In genomic region chr12:7110661-7111060, GRCh38 we compare ENCODE assay signal across 24 cellular contexts. TPM values are rescaled to one million over a fixed set of nuclear protein-coding genes. Genes with fewer than 3 reads are reported as not detected.
DNase-seq lines count a peak whose midpoint lies in the region; ATAC-seq and TF ChIP-seq lines count a peak whose summit lies in the region.
"Had no signal": no experiment of that assay in that cellular context is flagged by ENCODE, and none has a peak within 500 bp of the region (broad histone marks: within the 10 kb centered on the region; RNA-seq: fewer than 3 reads in every experiment).

No MANE protein-coding gene starts in this region.

- no peaks in the 10 kb centered on the region for H3K27me3 Mint-ChIP-seq in CD4-positive, CD25-positive, alpha-beta regulatory T cell
- no peaks in the 10 kb centered on the region for H3K27me3 Mint-ChIP-seq in activated T-helper 17 cell treated with anti-CD3 and anti-CD28 coated beads, Interleukin-2, amount 50 U/mL, for 72 hours
- no peaks in the 10 kb centered on the region for H3K27me3 Mint-ChIP-seq in CD8-positive, alpha-beta T cell (ENCODE audit: low read depth)
- H3K27me3 Mint-ChIP-seq in effector memory CD8-positive, alpha-beta T cell = no peaks in the 10 kb centered on the region

- DNase-seq in CD4-positive, CD25-positive, alpha-beta regulatory T cell = no peak
- DNase-seq in left lung (peak; percentile 28 to 44), suprapubic skin (ENCODE audit: low spot score in 2 of 2) (peak; percentile 45 to 47), OCI-M2 (lab: John Stamatoyannopoulos, UW; ENCODE audit: unreplicated experiment) (no peak)
- no peak for DNase-seq in CD8-positive, alpha-beta T cell
- no peak for DNase-seq in effector memory CD8-positive, alpha-beta T cell
- DNase-seq: COR-L47, DMS79, MV-4-11, NCI-H1694, NCI-H2081, NCI-H2171, NCI-H345, NCI-H524 treated with DMSO at 0.1 percent for 48 hours, PC-3, SHP77 had no signal

- WGBS in suprapubic skin = 97% methylated on average over 5 of the region's 5 CpGs

- TF ChIP-seq CTCF in left lung (IDR thresholded peaks at IDR 0.05) (no peak), suprapubic skin (IDR thresholded peaks at IDR 0.05) (no peak)
- no peak for TF ChIP-seq CTCF in CD8-positive, alpha-beta T cell (IDR thresholded peaks at IDR 0.05)

- peak overlapping the region in 1 of 4 donors; percentile 69 for H3K4me3 Mint-ChIP-seq in CD4-positive, CD25-positive, alpha-beta regulatory T cell
- H3K4me3 Mint-ChIP-seq in activated T-helper 17 cell treated with anti-CD3 and anti-CD28 coated beads, Interleukin-2, amount 50 U/mL, for 72 hours = peak overlapping the region; percentile 97
- H3K4me3 Mint-ChIP-seq in CD8-positive, alpha-beta T cell = no peak overlapping the region
- no peak overlapping the region for H3K4me3 Mint-ChIP-seq in effector memory CD8-positive, alpha-beta T cell

- no peak overlapping the region for H3K4me3 ChIP-seq in CD4-positive, CD25-positive, alpha-beta regulatory T cell (ENCODE audit: low read depth, low read length)
- H3K4me3 ChIP-seq in left lung (no peak overlapping the region), suprapubic skin (no peak overlapping the region)
- no peak overlapping the region for H3K4me3 ChIP-seq in CD8-positive, alpha-beta T cell (ENCODE audit: low read depth, low read length)
- H3K4me3 ChIP-seq: SK-N-MC had no signal

- POLR2A ChIA-PET in CD8-positive, alpha-beta T cell (lab: Charles Lee) = interaction anchor here (0.9 kb wide), 1 partner anchor 166 kb away, joined by 4 read pairs; the partner anchor contains the start of genes C12orf57 and RNU7-1

- no peak for ATAC-seq in CD4-positive, CD25-positive, alpha-beta regulatory T cell (ENCODE audit: low read depth in 2 of 2)
- ATAC-seq in activated T-helper 17 cell treated with anti-CD3 and anti-CD28 coated beads, Interleukin-2, amount 50 U/mL, for 72 hours (replicated peaks) = no peak
- ATAC-seq in left lung (no peak), HG02938 (IDR thresholded peaks at IDR 0.05; ENCODE audit: unreplicated experiment) (no peak)
- ATAC-seq in CD8-positive, alpha-beta T cell = no peak
- ATAC-seq in effector memory CD8-positive, alpha-beta T cell (replicated peaks) = no peak
- ATAC-seq: PC-3 had no signal

- H3K27ac ChIP-seq in CD4-positive, CD25-positive, alpha-beta regulatory T cell (ENCODE audit: insufficient read depth, low read length, poor library complexity, severe bottlenecking) = no peak overlapping the region
- H3K27ac ChIP-seq in left lung = no peak overlapping the region
- no peak overlapping the region for H3K27ac ChIP-seq in suprapubic skin
- no peak overlapping the region for H3K27ac ChIP-seq in CD8-positive, alpha-beta T cell (ENCODE audit: low read depth, low read length)
- H3K27ac ChIP-seq: HL-60, KMS-11, SK-N-MC had no signal

- H3K27ac Mint-ChIP-seq in CD4-positive, CD25-positive, alpha-beta regulatory T cell = peak overlapping the region in 2 of 3 donors; percentile 25 to 92
- H3K27ac Mint-ChIP-seq in activated T-helper 17 cell treated with anti-CD3 and anti-CD28 coated beads, Interleukin-2, amount 50 U/mL, for 72 hours = no peak overlapping the region
- H3K27ac Mint-ChIP-seq in CD8-positive, alpha-beta T cell = no peak overlapping the region
- no peak overlapping the region for H3K27ac Mint-ChIP-seq in effector memory CD8-positive, alpha-beta T cell

- no peak for TF ChIP-seq POLR2A in suprapubic skin (IDR thresholded peaks at IDR 0.05)

- peaks cover 12% of the 10 kb centered on the region for H3K36me3 Mint-ChIP-seq in CD4-positive, CD25-positive, alpha-beta regulatory T cell
- H3K36me3 Mint-ChIP-seq in activated T-helper 17 cell treated with anti-CD3 and anti-CD28 coated beads, Interleukin-2, amount 50 U/mL, for 72 hours (ENCODE audit: low read depth) = peaks cover 65% of the 10 kb centered on the region
- H3K36me3 Mint-ChIP-seq in CD8-positive, alpha-beta T cell = peaks cover 23% of the 10 kb centered on the region
- H3K36me3 Mint-ChIP-seq in effector memory CD8-positive, alpha-beta T cell (ENCODE audit: insufficient read depth) = peaks cover 15% of the 10 kb centered on the region

- H3K9me3 Mint-ChIP-seq in CD4-positive, CD25-positive, alpha-beta regulatory T cell = peaks cover 0 to 10% (median 2%) of the 10 kb centered on the region in 7 donors
- H3K9me3 Mint-ChIP-seq in activated T-helper 17 cell treated with anti-CD3 and anti-CD28 coated beads, Interleukin-2, amount 50 U/mL, for 72 hours = peaks cover 7% of the 10 kb centered on the region
- H3K9me3 Mint-ChIP-seq in CD8-positive, alpha-beta T cell = peaks cover 9% of the 10 kb centered on the region
- peaks cover 2 to 7% of the 10 kb centered on the region in 2 donors for H3K9me3 Mint-ChIP-seq in effector memory CD8-positive, alpha-beta T cell

- no peak for TF ChIP-seq EP300 in suprapubic skin (IDR thresholded peaks at IDR 0.05)

- H3K4me1 Mint-ChIP-seq in CD4-positive, CD25-positive, alpha-beta regulatory T cell = peaks cover 23 to 63% (median 36%) of the 10 kb centered on the region in 4 donors
- peaks cover 17% of the 10 kb centered on the region for H3K4me1 Mint-ChIP-seq in activated T-helper 17 cell treated with anti-CD3 and anti-CD28 coated beads, Interleukin-2, amount 50 U/mL, for 72 hours
- H3K4me1 Mint-ChIP-seq in CD8-positive, alpha-beta T cell (ENCODE audit: low read depth) = peaks cover 36% of the 10 kb centered on the region
- H3K4me1 Mint-ChIP-seq in effector memory CD8-positive, alpha-beta T cell (ENCODE audit: low read depth in 2 of 2) = peaks cover 39 to 41% of the 10 kb centered on the region in 2 donors

- intact Hi-C loops in left lung (cut with DNase I) = loop anchor here in 1 of 2 donors (10.0 kb wide), 1 partner anchor 156 kb away; the partner anchor contains the start of gene PTPN6
- intact Hi-C loops in CD8-positive, alpha-beta T cell (cut with DNase I, micrococcal nuclease) = no loop called here

- peaks cover 21% of the 10 kb centered on the region for H3K4me1 ChIP-seq in CD4-positive, CD25-positive, alpha-beta regulatory T cell (ENCODE audit: control insufficient read depth, insufficient read depth, low read length, poor library complexity, severe bottlenecking)
- H3K4me1 ChIP-seq in left lung (peaks cover 12 to 62% of the 10 kb centered on the region in 2 donors), suprapubic skin (peaks cover 38% of the 10 kb centered on the region)
- peaks cover 16% of the 10 kb centered on the region for H3K4me1 ChIP-seq in CD8-positive, alpha-beta T cell (ENCODE audit: insufficient read depth, low read length)

- CTCF ChIA-PET in CD8-positive, alpha-beta T cell (lab: Charles Lee) = interaction anchor here (0.8 to 4.4 kb wide), 13 partner anchors 9 to 286 kb away, joined by 3 to 38 read pairs (median 4); partner anchors contain the start of genes C12orf57 and RNU7-1

- H3K36me3 ChIP-seq in CD4-positive, CD25-positive, alpha-beta regulatory T cell (ENCODE audit: control insufficient read depth, insufficient read depth, low read length) = peaks cover 17% of the 10 kb centered on the region
- peaks cover 0 to 5% of the 10 kb centered on the region in 2 donors for H3K36me3 ChIP-seq in left lung
- peaks cover 7% of the 10 kb centered on the region for H3K36me3 ChIP-seq in suprapubic skin
- H3K36me3 ChIP-seq in CD8-positive, alpha-beta T cell (ENCODE audit: insufficient read depth, low read length) = peaks cover 5% of the 10 kb centered on the region

- no peaks in the 10 kb centered on the region for H3K27me3 ChIP-seq in CD4-positive, CD25-positive, alpha-beta regulatory T cell (ENCODE audit: control insufficient read depth, insufficient read depth, low read length)
- H3K27me3 ChIP-seq in left lung = no peaks in the 10 kb centered on the region
- no peaks in the 10 kb centered on the region for H3K27me3 ChIP-seq in suprapubic skin
- no peaks in the 10 kb centered on the region for H3K27me3 ChIP-seq in CD8-positive, alpha-beta T cell (ENCODE audit: insufficient read depth, low read length)

- peaks cover 7 to 8% of the 10 kb centered on the region in 2 experiments for H3K9me3 ChIP-seq in CD4-positive, CD25-positive, alpha-beta regulatory T cell (ENCODE audit: control insufficient read depth in 2 of 2, low read length in 2 of 2)
- H3K9me3 ChIP-seq in left lung (no peaks in the 10 kb centered on the region), suprapubic skin (no peaks in the 10 kb centered on the region)
- no peaks in the 10 kb centered on the region for H3K9me3 ChIP-seq in CD8-positive, alpha-beta T cell (ENCODE audit: low read length)

RNA-seq across cellular contexts. Expression of gene C1RL, which starts 1.6 kb away (rescaled TPM):
- total RNA-seq in CD4-positive, CD25-positive, alpha-beta regulatory T cell = 21.0 TPM
- 10 to 100 TPM in 1 of 4 donors, 1 to 10 TPM in 3; 6.0 to 10.8 (median 7.8) TPM for polyA plus RNA-seq in CD4-positive, CD25-positive, alpha-beta regulatory T cell
- total RNA-seq in activated T-helper 17 cell treated with anti-CD3 and anti-CD28 coated beads, Interleukin-2, amount 50 U/mL, for 72 hours = 10 to 100 TPM; 14.0 to 30.6 TPM
- total RNA-seq in left lung = 10 to 100 TPM; 65.9 to 72.7 TPM
- 10 to 100 TPM; 28.5 to 50.8 (median 34.7) TPM for total RNA-seq in suprapubic skin
- 1 to 10 TPM; 8.0 to 9.0 TPM for total RNA-seq in CD8-positive, alpha-beta T cell

RNA-seq across cellular contexts. Expression of gene RBP5, which starts 18.0 kb away (rescaled TPM):
- total RNA-seq in CD4-positive, CD25-positive, alpha-beta regulatory T cell = not detected
- polyA plus RNA-seq in CD4-positive, CD25-positive, alpha-beta regulatory T cell = not detected
- not detected for total RNA-seq in activated T-helper 17 cell treated with anti-CD3 and anti-CD28 coated beads, Interleukin-2, amount 50 U/mL, for 72 hours
- 1 to 10 TPM; 1.2 to 2.3 TPM for total RNA-seq in left lung
- 1 to 10 TPM in 1 of 4 donors, under 1 TPM in 1, not detected in 2; 0.98 to 2.1 TPM for total RNA-seq in suprapubic skin
- not detected for total RNA-seq in CD8-positive, alpha-beta T cell
- total RNA-seq: A172, M059J, PC-3, RPMI7951 had no signal

RNA-seq across cellular contexts. Expression of gene C1R, which starts 18.4 kb away (rescaled TPM):
- 4.6 TPM for total RNA-seq in CD4-positive, CD25-positive, alpha-beta regulatory T cell
- polyA plus RNA-seq in CD4-positive, CD25-positive, alpha-beta regulatory T cell = 1 to 10 TPM; 1.4 to 3.2 (median 2.1) TPM
- 1 to 10 TPM; 3.2 to 3.3 TPM for total RNA-seq in activated T-helper 17 cell treated with anti-CD3 and anti-CD28 coated beads, Interleukin-2, amount 50 U/mL, for 72 hours
- total RNA-seq in left lung (100 to 1,000 TPM; 403 to 693 TPM), suprapubic skin (100 to 1,000 TPM in 2 of 4 donors, 10 to 100 TPM in 2; 70.2 to 166 (median 95.4) TPM)
- total RNA-seq in CD8-positive, alpha-beta T cell = 1 to 10 TPM; 3.8 TPM

RNA-seq across cellular contexts. Expression of gene CLSTN3, which starts 19.5 kb away (rescaled TPM):
- 64.9 TPM for total RNA-seq in CD4-positive, CD25-positive, alpha-beta regulatory T cell
- polyA plus RNA-seq in CD4-positive, CD25-positive, alpha-beta regulatory T cell = 1 to 10 TPM; 2.2 to 4.1 (median 3.6) TPM
- total RNA-seq in activated T-helper 17 cell treated with anti-CD3 and anti-CD28 coated beads, Interleukin-2, amount 50 U/mL, for 72 hours = 10 to 100 TPM; 51.8 to 61.9 TPM
- total RNA-seq in left lung (10 to 100 TPM; 30.3 to 45.8 TPM), suprapubic skin (10 to 100 TPM; 29.9 to 69.8 (median 39.1) TPM)
- total RNA-seq in CD8-positive, alpha-beta T cell = 10 to 100 TPM; 23.1 to 24.0 TPM

RNA-seq across cellular contexts. Expression of gene C1S, which starts 50.1 kb away (rescaled TPM):
- total RNA-seq in CD4-positive, CD25-positive, alpha-beta regulatory T cell = 5.7 TPM
- not detected for polyA plus RNA-seq in CD4-positive, CD25-positive, alpha-beta regulatory T cell
- total RNA-seq in activated T-helper 17 cell treated with anti-CD3 and anti-CD28 coated beads, Interleukin-2, amount 50 U/mL, for 72 hours = 10 to 100 TPM in 1 of 2 donors, 1 to 10 TPM in 1; 6.9 to 13.1 TPM
- total RNA-seq in left lung = 100 to 1,000 TPM; 302 to 326 TPM
- total RNA-seq in suprapubic skin = 10 to 100 TPM; 62.6 to 99.6 (median 65.6) TPM
- total RNA-seq in CD8-positive, alpha-beta T cell = 1 to 10 TPM; 1.5 to 2.4 TPM

Comparison
In these comparisons a context has a peak if more than half of its experiments do, and no peak if none do; other contexts are left out.
1. DNase-seq: peak in left lung (2 of 2) and suprapubic skin (2 of 2); none in CD4-positive, CD25-positive, alpha-beta regulatory T cell (0 of 3), CD8-positive, alpha-beta T cell (0 of 7), effector memory CD8-positive, alpha-beta T cell (0 of 3) and OCI-M2 (single experiment).
2. H3K27ac Mint-ChIP-seq: peak in CD4-positive, CD25-positive, alpha-beta regulatory T cell (2 of 3); none in activated T-helper 17 cell treated with anti-CD3 and anti-CD28 coated beads, Interleukin-2, amount 50 U/mL, for 72 hours (single experiment), CD8-positive, alpha-beta T cell (single experiment) and effector memory CD8-positive, alpha-beta T cell (0 of 2).
3. RNA of gene C1R, which starts 18.4 kb away (total RNA-seq): 403 to 693 TPM in left lung and 70.2 to 166 TPM in suprapubic skin; 4.6 TPM in CD4-positive, CD25-positive, alpha-beta regulatory T cell (single experiment), 3.8 TPM in CD8-positive, alpha-beta T cell and 3.2 to 3.3 TPM in activated T-helper 17 cell treated with anti-CD3 and anti-CD28 coated beads, Interleukin-2, amount 50 U/mL, for 72 hours; every median in the first group is over 10 times any median in the second.